ENCODE assay signal across 1 cellular context in genomic region chr1:224219612-224220011, GRCh38.
TF ChIP-seq lines count a peak whose summit lies in the region.

No MANE protein-coding gene starts in this region.

TF ChIP-seq in endothelial cell of umbilical vein, 7 proteins besides CTCF, POLR2A, EP300 and RAD21 (continued from another document):
- TF ChIP-seq EZH2 (IDR thresholded peaks at IDR 0.05; ENCODE audit: borderline replicate concordance, low read depth, low read length, severe bottlenecking): no peak
- no peak for TF ChIP-seq GATA2 (IDR thresholded peaks at IDR 0.05; ENCODE audit: insufficient read depth, insufficient read length, low read depth, low read length)
